In genomic region chr9:127940598-127940997, GRCh38 we compare ENCODE assay signal across 1 cellular context.
TF ChIP-seq lines count a peak whose summit lies in the region.

No MANE protein-coding gene starts in this region.

TF ChIP-seq in HepG2, 621 proteins besides CTCF, POLR2A, EP300 and RAD21:
- TF ChIP-seq ZNF260 (CRISPR knock-in tag; IDR thresholded peaks at IDR 0.05; ENCODE audit: borderline replicate concordance, low read depth) = no peak
- 0 out of 2 replicates have a peak, but pooled peaks have one; percentile 8 for TF ChIP-seq POLR2G (IDR thresholded peaks at IDR 0.05; ENCODE audit: low read depth, low read length)
TF ChIP-seq in HepG2: peak in this region for 1.
